2 cellular contexts compared by ENCODE assay signal in the genomic region with DNA sequence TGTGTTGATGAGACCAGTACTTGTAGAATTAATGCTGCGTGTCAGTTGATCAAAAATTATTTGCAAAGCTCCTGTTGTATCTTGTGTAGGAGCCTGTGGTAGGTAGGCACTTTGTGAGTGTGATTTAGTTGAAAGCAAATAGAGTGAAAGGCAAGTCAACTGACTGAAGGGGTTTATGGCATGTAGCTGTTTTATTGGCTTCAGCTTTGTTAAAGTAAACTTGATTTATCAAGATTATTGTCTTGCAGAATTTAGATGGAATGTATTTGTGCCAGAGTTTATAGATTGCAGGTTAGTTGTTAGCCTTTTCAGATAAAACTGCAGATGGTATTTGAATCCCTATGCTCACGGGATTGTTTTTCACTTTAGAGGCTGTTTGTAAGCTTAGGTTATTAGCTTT.
TF ChIP-seq lines count a peak whose summit lies in the region.

No MANE protein-coding gene starts in this region.

TF ChIP-seq in HEK293, 187 proteins besides CTCF, POLR2A, EP300 and RAD21:
- no peak for TF ChIP-seq ZNF426 (tag by site-specific recombination; IDR thresholded peaks at IDR 0.05)
- TF ChIP-seq ZSCAN30 (tag by site-specific recombination; IDR thresholded peaks at IDR 0.05), result 0 out of 2 replicates have a peak, but pooled peaks have one; percentile 26
- TF ChIP-seq FEZF1 (tag by site-specific recombination; IDR thresholded peaks at IDR 0.05), result peak; percentile 71
- TF ChIP-seq, protein P1, sequence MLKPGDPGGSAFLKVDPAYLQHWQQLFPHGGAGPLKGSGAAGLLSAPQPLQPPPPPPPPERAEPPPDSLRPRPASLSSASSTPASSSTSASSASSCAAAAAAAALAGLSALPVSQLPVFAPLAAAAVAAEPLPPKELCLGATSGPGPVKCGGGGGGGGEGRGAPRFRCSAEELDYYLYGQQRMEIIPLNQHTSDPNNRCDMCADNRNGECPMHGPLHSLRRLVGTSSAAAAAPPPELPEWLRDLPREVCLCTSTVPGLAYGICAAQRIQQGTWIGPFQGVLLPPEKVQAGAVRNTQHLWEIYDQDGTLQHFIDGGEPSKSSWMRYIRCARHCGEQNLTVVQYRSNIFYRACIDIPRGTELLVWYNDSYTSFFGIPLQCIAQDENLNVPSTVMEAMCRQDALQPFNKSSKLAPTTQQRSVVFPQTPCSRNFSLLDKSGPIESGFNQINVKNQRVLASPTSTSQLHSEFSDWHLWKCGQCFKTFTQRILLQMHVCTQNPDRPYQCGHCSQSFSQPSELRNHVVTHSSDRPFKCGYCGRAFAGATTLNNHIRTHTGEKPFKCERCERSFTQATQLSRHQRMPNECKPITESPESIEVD (tag by site-specific recombination; IDR thresholded peaks at IDR 0.05), result peak; percentile 70; the same call in 1 of the 2 replicates
TF ChIP-seq in HEK293: peak in this region for 3.

TF ChIP-seq in H1, 55 proteins besides CTCF, POLR2A, EP300 and RAD21:
- TF ChIP-seq GABPA (IDR thresholded peaks at IDR 0.05; ENCODE audit: borderline replicate concordance, insufficient read depth, low read length) (no peak), MAFK (IDR thresholded peaks at IDR 0.05; ENCODE audit: low read depth, low read length) (no peak), CTBP2 (IDR thresholded peaks at IDR 0.05; ENCODE audit: borderline replicate concordance, insufficient read depth, insufficient read length, low read length) (no peak)
